Comparison of ENCODE assay signal across 15 cellular contexts in the genomic region with DNA sequence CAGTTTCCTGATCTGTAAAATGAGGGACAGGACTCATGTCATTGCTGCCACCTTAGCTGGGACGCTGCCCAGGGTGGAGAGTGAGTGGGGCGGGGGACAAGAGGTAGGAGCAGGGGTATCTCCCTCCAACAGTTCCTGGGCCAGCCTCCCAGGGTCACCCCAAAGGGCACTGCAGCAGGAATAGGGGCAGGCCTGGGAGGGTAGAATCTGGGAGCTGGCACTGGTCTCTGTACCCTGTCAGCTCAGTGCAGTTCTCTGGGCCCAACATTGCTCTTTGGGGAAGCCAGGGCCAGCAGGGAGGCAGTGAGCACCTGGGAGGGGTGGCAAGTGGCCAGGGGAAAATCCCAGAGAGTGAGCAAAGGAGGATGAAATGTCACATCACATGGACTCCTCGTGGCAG. TPM values are rescaled to one million over a fixed set of nuclear protein-coding genes. Genes with fewer than 3 reads are reported as not detected.
DNase-seq lines count a peak whose midpoint lies in the region; ATAC-seq, FAIRE-seq and TF ChIP-seq lines count a peak whose summit lies in the region.
"Had no signal": no experiment of that assay in that cellular context is flagged by ENCODE, and none has a peak within 500 bp of the region (broad histone marks: within the 10 kb centered on the region; RNA-seq: fewer than 3 reads in every experiment).

No MANE protein-coding gene starts in this region.

- no peaks in the 10 kb centered on the region for H3F3A ChIP-seq in neural progenitor cell (ENCODE audit: low read depth)

- H3K9me3 ChIP-seq in pancreas: no peaks in the 10 kb centered on the region
- H3K9me3 ChIP-seq in neural progenitor cell (ENCODE audit: low read depth): no peaks in the 10 kb centered on the region
- no peaks in the 10 kb centered on the region for H3K9me3 ChIP-seq in A673 (ENCODE audit: low read depth, low read length, poor library complexity, severe bottlenecking)
- no peaks in the 10 kb centered on the region for H3K9me3 ChIP-seq in spleen
- H3K9me3 ChIP-seq: A549 had no signal

- ATAC-seq in pancreas: peak in 3 of 4 donors; percentile 57 to 78 (median 61)
- ATAC-seq: K562, Right ventricle myocardium inferior had no signal

- no peak overlapping the region for H2AFZ ChIP-seq in neural progenitor cell (replicated peaks)

- H3K9me3 Mint-ChIP-seq in neural progenitor cell: no peaks in the 10 kb centered on the region

- intact Hi-C loops in pancreas (cut with DNase I): no loop called here
- intact Hi-C loops in A673 (cut with micrococcal nuclease; ENCODE audit: unreplicated experiment): no loop called here
- intact Hi-C loops in spleen (cut with DNase I; ENCODE audit: low total_unique reads): no loop called here

- peaks cover 15% of the 10 kb centered on the region for H3K27me3 Mint-ChIP-seq in neural progenitor cell (ENCODE audit: insufficient read depth, low read depth)

- H3K4me3 Mint-ChIP-seq in neural progenitor cell: no peak overlapping the region

- no peak overlapping the region for H3K9ac ChIP-seq in neural progenitor cell

- no peaks in the 10 kb centered on the region for H3K79me2 ChIP-seq in neural progenitor cell (ENCODE audit: low read depth)

- H3K36me3 ChIP-seq in pancreas (no peaks in the 10 kb centered on the region), neural progenitor cell (no peaks in the 10 kb centered on the region), A673 (ENCODE audit: insufficient read depth, low read length, poor library complexity, severe bottlenecking) (no peaks in the 10 kb centered on the region), spleen (no peaks in the 10 kb centered on the region)

- 64 to 72% methylated on average over 3 of the region's 3 CpGs for WGBS in pancreas, 2 donors
- WGBS in spleen, 5 donors: 74 to 85% (median 82%) methylated on average over 3 of the region's 3 CpGs

- TF ChIP-seq POLR2A in spleen (IDR thresholded peaks at IDR 0.05): no peak

- no peak for FAIRE-seq in pancreas (lab: Jason Lieb, UNC)
- FAIRE-seq: A549, GM12891 had no signal

- H3K27me3 ChIP-seq in pancreas: no peaks in the 10 kb centered on the region
- peaks cover 59% of the 10 kb centered on the region for H3K27me3 ChIP-seq in neural progenitor cell
- peaks cover 68% of the 10 kb centered on the region for H3K27me3 ChIP-seq in A673 (replicated peaks; ENCODE audit: insufficient read depth, low read depth, low read length, poor library complexity)
- H3K27me3 ChIP-seq in spleen (replicated peaks in 1 of 7): peaks cover 0 to 30% (median 0%) of the 10 kb centered on the region in 7 donors

- H4K20me1 ChIP-seq in neural progenitor cell (ENCODE audit: low read depth): no peaks in the 10 kb centered on the region

- no peaks in the 10 kb centered on the region for H3K4me1 ChIP-seq in pancreas
- H3K4me1 ChIP-seq in neural progenitor cell: peaks cover 19% of the 10 kb centered on the region
- H3K4me1 ChIP-seq in A673 (ENCODE audit: insufficient read depth, low read length, poor library complexity, severe bottlenecking): no peaks in the 10 kb centered on the region
- H3K4me1 ChIP-seq in spleen: no peaks in the 10 kb centered on the region
- H3K4me1 ChIP-seq: A549 had no signal

- TF ChIP-seq CTCF in pancreas (IDR thresholded peaks at IDR 0.05): no peak
- TF ChIP-seq CTCF in neural progenitor cell (IDR thresholded peaks at IDR 0.05): no peak
- TF ChIP-seq CTCF in A673 (conservative IDR thresholded peaks at IDR 0.05; ENCODE audit: low read depth, low read length): no peak
- TF ChIP-seq CTCF in spleen (IDR thresholded peaks at IDR 0.05 in 8 of 11, conservative IDR thresholded peaks at IDR 0.05 in 3 of 11): no peak

- H3K4me3 ChIP-seq in pancreas: no peak overlapping the region
- H3K4me3 ChIP-seq in neural progenitor cell: no peak overlapping the region
- no peak overlapping the region for H3K4me3 ChIP-seq in A673 (ENCODE audit: low read depth, low read length, poor library complexity, severe bottlenecking)
- no peak overlapping the region for H3K4me3 ChIP-seq in spleen
- H3K4me3 ChIP-seq: A549, K562 had no signal

- CTCF ChIA-PET in A673 (lab: Charles Lee): no interaction called here

- H3K4me2 ChIP-seq in neural progenitor cell: no peak overlapping the region
- H3K4me2 ChIP-seq: A549 had no signal

- peak; percentile 23 for DNase-seq in activated CD8-positive, alpha-beta memory T cell treated with anti-CD3 and anti-CD28 coated beads, Interleukin-2, amount 50 U/mL, for 48 hours
- DNase-seq in activated CD8-positive, alpha-beta memory T cell treated with anti-CD3 and anti-CD28 coated beads, Interleukin-2, amount 50 U/mL, for 4 hours: no peak
- DNase-seq in islet precursor cell (peak; percentile 22), pancreas (peak in 2 of 6 donors; percentile 8 to 70), neural progenitor cell (ENCODE audit: low spot score) (no peak), A673 (ENCODE audit: low spot score) (no peak), spleen (no peak), LoVo (ENCODE audit: low spot score) (no peak)
- DNase-seq: NCI-H1436 treated with DMSO at 0.1 percent for 48 hours, NCI-H2107, NCI-H748 treated with DMSO at 0.1 percent for 48 hours had no signal

- BruUV-seq in A673 (replicated peaks; lab: Mats Ljungman, UMichigan): no TSS peak

- H3K36me3 Mint-ChIP-seq in neural progenitor cell: no peaks in the 10 kb centered on the region

- POLR2A ChIA-PET in A673 (lab: Charles Lee; ENCODE audit: low non-redundant PET): no interaction called here

- H3K27ac ChIP-seq in pancreas (peak overlapping the region in 2 of 4 donors; percentile 34), neural progenitor cell (no peak overlapping the region), A673 (ENCODE audit: low read depth, low read length, poor library complexity, severe bottlenecking) (no peak overlapping the region), spleen (no peak overlapping the region)
- H3K27ac ChIP-seq: A549 had no signal

- H3K4me1 Mint-ChIP-seq in neural progenitor cell: peaks cover 15% of the 10 kb centered on the region

- no peak overlapping the region for H3K27ac Mint-ChIP-seq in neural progenitor cell

RNA-seq across cellular contexts. Expression of a gene that starts 55.8 kb away (rescaled TPM):
- 10 to 100 TPM; 18.5 to 42.7 (median 26.6) TPM for total RNA-seq in pancreas
- polyA plus RNA-seq in pancreas: 1 to 10 TPM; 5.7 to 7.2 TPM
- 24.9 and 36.6 TPM in 2 replicates for total RNA-seq in neural progenitor cell (ENCODE audit: low replicate concordance)
- total RNA-seq in A673 (2021): 35.4 and 38.2 TPM in 2 replicates
- total RNA-seq in spleen: 100 to 1,000 TPM in 4 of 7 donors, 10 to 100 TPM in 3; 50.9 to 109 (median 102) TPM
- polyA plus RNA-seq in spleen: 10 to 100 TPM in 1 of 3 donors, 1 to 10 TPM in 2; 8.5 to 12.5 (median 9.8) TPM

Comparison
In these comparisons a context has a peak if more than half of its experiments do, and no peak if none do; other contexts are left out.
1. DNase-seq: peak in activated CD8-positive, alpha-beta memory T cell treated with anti-CD3 and anti-CD28 coated beads, Interleukin-2, amount 50 U/mL, for 48 hours (single experiment) and islet precursor cell (single experiment); none in activated CD8-positive, alpha-beta memory T cell treated with anti-CD3 and anti-CD28 coated beads, Interleukin-2, amount 50 U/mL, for 4 hours (single experiment), neural progenitor cell (single experiment), A673 (single experiment), spleen (single experiment) and LoVo (single experiment).